ENCODE assay signal across 12 cellular contexts in genomic region chr10:91541481-91541880, GRCh38.
A peak's percentile ranks its signal among the peaks of the same experiment; 100 is the strongest.
DNase-seq lines count a peak whose midpoint lies in the region; ATAC-seq and TF ChIP-seq lines count a peak whose summit lies in the region.
"Had no signal": no experiment of that assay in that cellular context is flagged by ENCODE, and none has a peak within 500 bp of the region (broad histone marks: within the 10 kb centered on the region; RNA-seq: fewer than 3 reads in every experiment).

No MANE protein-coding gene starts in this region.

- H3K27me3 ChIP-seq in DND-41 (ENCODE audit: insufficient read depth, low read length, poor library complexity) (no peaks in the 10 kb centered on the region), endocrine pancreas (ENCODE audit: control insufficient read depth, insufficient read depth, low read length) (no peaks in the 10 kb centered on the region), neuronal stem cell (ENCODE audit: control insufficient read depth in 3 of 3, insufficient read depth in 3 of 3, low read depth in 1 of 3, low read length in 3 of 3) (no peaks in the 10 kb centered on the region), HAP-1 (ENCODE audit: low read depth) (no peaks in the 10 kb centered on the region), SK-N-SH (ENCODE audit: insufficient read depth) (no peaks in the 10 kb centered on the region)
- H3K27me3 ChIP-seq: neural progenitor cell, upper lobe of right lung had no signal

- no peak overlapping the region for H3K27ac ChIP-seq in DND-41 (ENCODE audit: low read length)
- no peak overlapping the region for H3K27ac ChIP-seq in neuronal stem cell (replicated peaks; ENCODE audit: low read length)
- no peak overlapping the region for H3K27ac ChIP-seq in SK-N-SH (ENCODE audit: low read depth in 2 of 2, low read length in 1 of 2)
- H3K27ac ChIP-seq: C4-2B, neural progenitor cell, upper lobe of right lung had no signal

- no peak overlapping the region for H4K91ac ChIP-seq in neuronal stem cell (ENCODE audit: low read depth, low read length, poor library complexity)

- CTCF ChIA-PET in SK-N-SH (lab: Yijun Ruan, JAX): interaction anchor here (0.7 to 2.2 kb wide), 3 partner anchors 10 to 94 kb away, joined by 3 to 8 read pairs (median 4); no protein-coding TSS in a partner anchor

- no peak for ATAC-seq in DND-41 (ENCODE audit: insufficient read depth, low read depth)
- ATAC-seq: activated CD8-positive, alpha-beta T cell treated with anti-CD3 and anti-CD28 coated beads for 36 hours; upper lobe of right lung had no signal

- POLR2A ChIA-PET in SK-N-SH (lab: Yijun Ruan, JAX): no interaction called here

- H3K4me3 ChIP-seq in DND-41 (ENCODE audit: low read depth in 1 of 2, low read length in 2 of 2): no peak overlapping the region
- peak overlapping the region; percentile 35 for H3K4me3 ChIP-seq in endocrine pancreas (ENCODE audit: control insufficient read depth, insufficient read depth, low read length)
- H3K4me3 ChIP-seq in neuronal stem cell (ENCODE audit: low read length in 2 of 2): no peak overlapping the region
- H3K4me3 ChIP-seq in HAP-1: no peak overlapping the region
- no peak overlapping the region for H3K4me3 ChIP-seq in SK-N-SH (ENCODE audit: low read depth in 2 of 2, low read length in 1 of 2)
- H3K4me3 ChIP-seq: neural progenitor cell, upper lobe of right lung had no signal

- H2AK5ac ChIP-seq in neuronal stem cell (ENCODE audit: low read depth, low read length): no peak overlapping the region

- no peak overlapping the region for H3K23ac ChIP-seq in neuronal stem cell (ENCODE audit: low read depth, low read length, poor library complexity)

- no peak for TF ChIP-seq EP300 in SK-N-SH (IDR thresholded peaks at IDR 0.05; ENCODE audit: borderline replicate concordance in 1 of 2, low read depth in 1 of 2, low read length in 1 of 2)

- H3K9me3 ChIP-seq in DND-41 (ENCODE audit: insufficient read depth, low read length, severe bottlenecking): no peaks in the 10 kb centered on the region
- H3K9me3 ChIP-seq in endocrine pancreas (ENCODE audit: control insufficient read depth, low read length): no peaks in the 10 kb centered on the region
- H3K9me3 ChIP-seq in neuronal stem cell (replicated peaks in 1 of 2; ENCODE audit: control insufficient read depth in 2 of 2, insufficient read depth in 1 of 2, low read depth in 1 of 2, low read length in 2 of 2): peaks cover 0 to 2% of the 10 kb centered on the region in 2 donors
- H3K9me3 ChIP-seq in HAP-1: peaks cover 3% of the 10 kb centered on the region; the same call in 1 of the 2 replicates
- H3K9me3 ChIP-seq in SK-N-SH: no peaks in the 10 kb centered on the region
- H3K9me3 ChIP-seq: upper lobe of right lung had no signal

- H2BK12ac ChIP-seq in neuronal stem cell (ENCODE audit: low read length): no peak overlapping the region

- H3K4ac ChIP-seq in neuronal stem cell (ENCODE audit: low read length): no peak overlapping the region

- no peak overlapping the region for H3K14ac ChIP-seq in neuronal stem cell (ENCODE audit: low read length)

- H3K79me1 ChIP-seq in neuronal stem cell (ENCODE audit: low read depth, low read length): no peaks in the 10 kb centered on the region

- H3F3A ChIP-seq in SK-N-SH (replicated peaks; ENCODE audit: insufficient read depth): no peaks in the 10 kb centered on the region

- H4K20me1 ChIP-seq in DND-41 (ENCODE audit: insufficient read depth, low read length): no peaks in the 10 kb centered on the region
- no peaks in the 10 kb centered on the region for H4K20me1 ChIP-seq in SK-N-SH (ENCODE audit: insufficient read depth)

- H2BK15ac ChIP-seq in neuronal stem cell (ENCODE audit: low read length): no peak overlapping the region

- no peak overlapping the region for H4K8ac ChIP-seq in neuronal stem cell (ENCODE audit: low read depth, low read length)

- TF ChIP-seq CTCF in DND-41 (IDR thresholded peaks at IDR 0.05; ENCODE audit: borderline replicate concordance, extremely low read depth, low read length, poor library complexity, severe bottlenecking) (no peak), SK-N-SH (IDR thresholded peaks at IDR 0.05) (no peak)

- H3K9me2 ChIP-seq in SK-N-SH: no peaks in the 10 kb centered on the region

- H3K9ac ChIP-seq in DND-41 (ENCODE audit: low read depth, low read length) (no peak overlapping the region), endocrine pancreas (ENCODE audit: control insufficient read depth, insufficient read depth, low read length) (no peak overlapping the region), neuronal stem cell (ENCODE audit: low read depth, low read length, poor library complexity) (no peak overlapping the region), SK-N-SH (no peak overlapping the region)
- H3K9ac ChIP-seq: neural progenitor cell had no signal

- no peak overlapping the region for H2AFZ ChIP-seq in DND-41 (ENCODE audit: low read depth, low read length)
- peak overlapping the region; percentile 43 for H2AFZ ChIP-seq in neuronal stem cell (ENCODE audit: low read length)
- H2AFZ ChIP-seq in SK-N-SH (ENCODE audit: low read depth): no peak overlapping the region
- H2AFZ ChIP-seq: neural progenitor cell had no signal

- H2BK120ac ChIP-seq in neuronal stem cell (ENCODE audit: low read depth, low read length): no peak overlapping the region

- no peak overlapping the region for H3K18ac ChIP-seq in neuronal stem cell (ENCODE audit: low read length)

- TF ChIP-seq RAD21 in SK-N-SH (IDR thresholded peaks at IDR 0.05; ENCODE audit: low read length): no peak

- WGBS in neuronal stem cell (ENCODE audit: extremely low coverage in 2 of 2, insufficient read length in 2 of 2, insufficient replicate concordance in 1 of 2), 2 donors: no CpG with 5 or more reads among the region's 6 CpGs
- 69% methylated on average over 6 of the region's 6 CpGs for WGBS in SK-N-SH (ENCODE audit: low lambda C conversion rate)

- peaks cover 5% of the 10 kb centered on the region; the same call in 1 of the 2 replicates for H3K4me1 ChIP-seq in DND-41 (ENCODE audit: insufficient read depth, low read length)
- H3K4me1 ChIP-seq in endocrine pancreas (ENCODE audit: control insufficient read depth, insufficient read depth, low read length): no peaks in the 10 kb centered on the region
- no peaks in the 10 kb centered on the region for H3K4me1 ChIP-seq in neuronal stem cell (ENCODE audit: control insufficient read depth in 2 of 2, insufficient read depth in 1 of 2, low read depth in 1 of 2, low read length in 2 of 2)
- no peaks in the 10 kb centered on the region for H3K4me1 ChIP-seq in HAP-1
- peaks cover 0 to 5% of the 10 kb centered on the region in 2 experiments; a peak in 2 of 4 replicates for H3K4me1 ChIP-seq in SK-N-SH (ENCODE audit: control insufficient read depth in 1 of 2, insufficient read depth in 2 of 2, low read depth in 1 of 2, low read length in 1 of 2)
- H3K4me1 ChIP-seq: neural progenitor cell had no signal

- in situ Hi-C loops in HAP-1 (cut with MboI; ENCODE audit: low sequenced_read_pairs): no loop called here

- H3K36me3 ChIP-seq in DND-41 (ENCODE audit: insufficient read depth, low read length) (no peaks in the 10 kb centered on the region), endocrine pancreas (ENCODE audit: control insufficient read depth, insufficient read depth, low read length) (no peaks in the 10 kb centered on the region), neuronal stem cell (replicated peaks in 1 of 2; ENCODE audit: control insufficient read depth in 2 of 2, insufficient read depth in 2 of 2, low read length in 2 of 2) (no peaks in the 10 kb centered on the region), HAP-1 (replicated peaks) (no peaks in the 10 kb centered on the region), SK-N-SH (replicated peaks in 1 of 2; ENCODE audit: control insufficient read depth in 1 of 2, insufficient read depth in 2 of 2, low read length in 1 of 2) (no peaks in the 10 kb centered on the region)
- H3K36me3 ChIP-seq: neural progenitor cell, upper lobe of right lung had no signal

- DNase-seq in DND-41: no peak
- peak; percentile 4 for DNase-seq in NCI-H69 (lab: John Stamatoyannopoulos, UW)
- no peak for DNase-seq in neuronal stem cell (ENCODE audit: low spot score)
- DNase-seq in HAP-1 (ENCODE audit: low spot score in 2 of 2): no peak
- DNase-seq in GDM1 (lab: John Stamatoyannopoulos, UW): no peak
- no peak for DNase-seq in SK-N-SH
- DNase-seq: activated CD8-positive, alpha-beta T cell treated with anti-CD3 and anti-CD28 coated beads for 36 hours; mesenchymal stem cell; upper lobe of right lung had no signal

- H3K79me2 ChIP-seq in DND-41 (ENCODE audit: insufficient read depth, low read length) (no peaks in the 10 kb centered on the region), SK-N-SH (ENCODE audit: insufficient read depth) (no peaks in the 10 kb centered on the region)

- H3K4me2 ChIP-seq in DND-41 (ENCODE audit: insufficient read depth, low read length) (peak overlapping the region; percentile 20; the same call in 1 of the 2 replicates), neuronal stem cell (ENCODE audit: insufficient read depth, low read length, poor library complexity, severe bottlenecking) (no peak overlapping the region), SK-N-SH (no peak overlapping the region)
- H3K4me2 ChIP-seq: neural progenitor cell had no signal

- H2BK5ac ChIP-seq in neuronal stem cell (ENCODE audit: low read length): no peak overlapping the region

TF ChIP-seq in SK-N-SH, 30 proteins besides CTCF, POLR2A, EP300 and RAD21 (continues in another document):
- TF ChIP-seq TEAD4 (IDR thresholded peaks at IDR 0.05; ENCODE audit: borderline replicate concordance, insufficient read depth) (no peak), RCOR1 (IDR thresholded peaks at IDR 0.05; ENCODE audit: low read length) (no peak), USF2 (IDR thresholded peaks at IDR 0.05; ENCODE audit: borderline replicate concordance, low read depth, low read length) (no peak), RXRA (IDR thresholded peaks at IDR 0.05; ENCODE audit: borderline replicate concordance, low read depth) (no peak), ELF1 (IDR thresholded peaks at IDR 0.05) (no peak), EZH2phosphoT487 (IDR thresholded peaks at IDR 0.05; ENCODE audit: borderline replicate concordance, low read depth) (no peak), YY1 (IDR thresholded peaks at IDR 0.05; ENCODE audit: low read depth) (no peak), SIN3A (IDR thresholded peaks at IDR 0.05; ENCODE audit: borderline replicate concordance, low read depth, low read length) (no peak), MAX (IDR thresholded peaks at IDR 0.05; ENCODE audit: low read depth) (no peak), RFX5 (IDR thresholded peaks at IDR 0.05; ENCODE audit: low read length) (no peak)
